In genomic region chr1:230109871-230110667, GRCh38 we compare ENCODE assay signal across 8 cellular contexts. TPM values are rescaled to one million over a fixed set of nuclear protein-coding genes. Genes with fewer than 3 reads are reported as not detected.
A peak's percentile ranks its signal among the peaks of the same experiment; 100 is the strongest.
DNase-seq lines count a peak whose midpoint lies in the region; ATAC-seq and TF ChIP-seq lines count a peak whose summit lies in the region.

No MANE protein-coding gene starts in this region.

- no peaks in the 10 kb centered on the region for H3K27me3 ChIP-seq in Panc1 (ENCODE audit: control insufficient read depth, insufficient read depth, low read length)

- peaks cover 84% of the 10 kb centered on the region for H3K4me1 Mint-ChIP-seq in activated naive CD8-positive, alpha-beta T cell (ENCODE audit: low read depth)

- H3K9me3 ChIP-seq in Panc1 (ENCODE audit: control insufficient read depth, insufficient read depth, low read depth, low read length), result no peaks in the 10 kb centered on the region

- H3K27me3 Mint-ChIP-seq in activated naive CD8-positive, alpha-beta T cell, result no peaks in the 10 kb centered on the region

- in situ Hi-C loops in Panc1 (cut with HindIII; ENCODE audit: low pct_unique_long_range_greater_than_20kb, low sequenced_read_pairs), result no loop called here

- H3K4me1 ChIP-seq in Panc1 (ENCODE audit: control insufficient read depth, insufficient read depth, low read length), result peaks cover 40% of the 10 kb centered on the region

- ATAC-seq in GM18520 (IDR thresholded peaks at IDR 0.05; ENCODE audit: unreplicated experiment) (peak; percentile 76), HG02588 (IDR thresholded peaks at IDR 0.05; ENCODE audit: unreplicated experiment) (peak; percentile 89), Panc1 (peak; percentile 37; the same call in 1 of the 2 replicates)

- peak overlapping the region; percentile 99 for H3K27ac Mint-ChIP-seq in activated naive CD8-positive, alpha-beta T cell

- H3K4me3 ChIP-seq in Panc1 (ENCODE audit: low read depth in 2 of 2, low read length in 2 of 2), result no peak overlapping the region

- H3K4me3 Mint-ChIP-seq in activated naive CD8-positive, alpha-beta T cell, result peak overlapping the region; percentile 73

- intact Hi-C loops in Panc1 (cut with micrococcal nuclease; ENCODE audit: unreplicated experiment), result no loop called here

- POLR2A ChIA-PET in Panc1 (lab: Charles Lee), result no interaction called here

- no peaks in the 10 kb centered on the region for H3K9me3 Mint-ChIP-seq in activated naive CD8-positive, alpha-beta T cell (ENCODE audit: low read depth)

- no peak overlapping the region for H3K27ac ChIP-seq in Panc1 (ENCODE audit: low read length)

- peaks cover 13% of the 10 kb centered on the region for H3K36me3 Mint-ChIP-seq in activated naive CD8-positive, alpha-beta T cell

- no peak for TF ChIP-seq CTCF in Panc1 (IDR thresholded peaks at IDR 0.05)

- H3K36me3 ChIP-seq in Panc1 (ENCODE audit: control insufficient read depth, insufficient read depth, low read length), result no peaks in the 10 kb centered on the region

- BruUV-seq in Panc1 (replicated peaks; lab: Mats Ljungman, UMichigan), result no TSS peak

- no peak for DNase-seq in Panc1 (ENCODE audit: low read depth, low spot score)
- peak; percentile 74 to 76 for DNase-seq in stimulated activated CD4-positive, alpha-beta T cell treated with anti-CD3 and anti-CD28 coated beads, Interleukin-4, amount 100 ng/mL, for 4 hours
- no peak for DNase-seq in mucosa of gallbladder (ENCODE audit: low spot score)
- no peak for DNase-seq in NCI-H1048 (lab: John Stamatoyannopoulos, UW)
- DNase-seq in LoVo (ENCODE audit: low spot score), result no peak

- CTCF ChIA-PET in Panc1 (lab: Charles Lee), result no interaction called here

RNA-seq across cellular contexts. Expression of gene GALNT2, which starts 43.0 kb away (rescaled TPM):
- total RNA-seq in Panc1 (2021; ENCODE audit: unreplicated experiment) (152 TPM), mucosa of gallbladder (72.2 TPM)
- polyA plus RNA-seq in Panc1 (2012; ENCODE audit: insufficient read length), result 129 TPM

Comparison
In these comparisons a context has a peak if more than half of its experiments do, and no peak if none do; other contexts are left out.
1. ATAC-seq: peak in every context shown above with its lines; median percentile 89 in HG02588; 76 in GM18520; 37 in Panc1.
2. DNase-seq: peak in stimulated activated CD4-positive, alpha-beta T cell treated with anti-CD3 and anti-CD28 coated beads, Interleukin-4, amount 100 ng/mL, for 4 hours (2 of 2); none in Panc1 (single experiment), mucosa of gallbladder (single experiment), NCI-H1048 (single experiment) and LoVo (single experiment).